Comparison of ENCODE assay signal across 21 cellular contexts in genomic region chr1:183850852-183851251, GRCh38.
"Had no signal": no experiment of that assay in that cellular context is flagged by ENCODE, and none has a peak within 500 bp of the region (broad histone marks: within the 10 kb centered on the region; RNA-seq: fewer than 3 reads in every experiment).

No MANE protein-coding gene starts in this region.

- H3K36me3 ChIP-seq: ascending aorta, colonic mucosa, right atrium auricular region, tibial nerve had no signal

- H3K9me3 ChIP-seq: ascending aorta, colonic mucosa, right atrium auricular region, tibial nerve had no signal

- DNase-seq: activated CD4-positive, alpha-beta T cell treated with anti-CD3 and anti-CD28 coated beads for 4 hours; activated CD4-positive, alpha-beta T cell treated with anti-CD3 and anti-CD28 coated beads, Interleukin-2, amount 50 U/mL, for 4 hours; activated effector memory CD4-positive, alpha-beta T cell treated with Interleukin-2 at 50 U/mL for 16 hours; activated naive CD4-positive, alpha-beta T cell treated with anti-CD3 and anti-CD28 coated beads for 36 hours; activated naive CD8-positive, alpha-beta T cell treated with anti-CD3 and anti-CD28 coated beads for 36 hours; central memory CD4-positive, alpha-beta T cell; colonic mucosa; effector memory CD8-positive, alpha-beta T cell; foreskin fibroblast; head of caudate nucleus; hypothalamus; immature natural killer cell; kidney; left colon; naive B cell; stimulated activated CD4-positive, alpha-beta T cell treated with anti-CD3 and anti-CD28 coated beads, Interleukin-2, amount 100 ng/mL, for 48 hours; stimulated activated naive CD4-positive, alpha-beta T cell treated with Interleukin-2 at 50 U/mL for 16 hours; T-helper 1 cell had no signal

- H3K27me3 ChIP-seq: ascending aorta, colonic mucosa, right atrium auricular region, tibial nerve had no signal

- H3K27ac ChIP-seq: ascending aorta, colonic mucosa, right atrium auricular region, tibial nerve had no signal

- H3K4me3 ChIP-seq: ascending aorta, colonic mucosa, right atrium auricular region, tibial nerve had no signal

- H3K4me1 ChIP-seq: ascending aorta, colonic mucosa, right atrium auricular region had no signal

- ATAC-seq: effector memory CD8-positive, alpha-beta T cell; left colon had no signal
